Comparison of ENCODE assay signal across 16 cellular contexts in genomic region chr9:87640385-87640795, GRCh38.
DNase-seq lines count a peak whose midpoint lies in the region; FAIRE-seq and TF ChIP-seq lines count a peak whose summit lies in the region.
"Had no signal": no experiment of that assay in that cellular context is flagged by ENCODE, and none has a peak within 500 bp of the region (broad histone marks: within the 10 kb centered on the region; RNA-seq: fewer than 3 reads in every experiment).

No MANE protein-coding gene starts in this region.

- H3K27ac ChIP-seq in stomach smooth muscle (ENCODE audit: low read length), result peak overlapping the region; percentile 69
- no peak overlapping the region for H3K27ac ChIP-seq in esophagus squamous epithelium
- H3K27ac ChIP-seq: 22Rv1, gastrocnemius medialis, HL-60 had no signal

- H3K9me3 ChIP-seq in stomach smooth muscle (ENCODE audit: control insufficient read depth in 2 of 2, low read length in 2 of 2), result no peaks in the 10 kb centered on the region
- no peaks in the 10 kb centered on the region for H3K9me3 ChIP-seq in esophagus squamous epithelium
- H3K9me3 ChIP-seq: gastrocnemius medialis had no signal

- 10 to 55% methylated on average over 5 of the region's 5 CpGs for WGBS in esophagus squamous epithelium, 2 donors

- H3K4me1 ChIP-seq in stomach smooth muscle (ENCODE audit: control insufficient read depth, insufficient read depth, low read length) (peaks cover 42% of the 10 kb centered on the region), esophagus squamous epithelium (peaks cover 0 to 15% (median 6%) of the 10 kb centered on the region in 3 donors)
- H3K4me1 ChIP-seq: gastrocnemius medialis had no signal

- peak; percentile 25 for DNase-seq in DMS 273 (lab: John Stamatoyannopoulos, UW; ENCODE audit: unreplicated experiment)
- no peak for DNase-seq in DMS 273 treated with DMSO at 0.1 percent for 48 hours (lab: John Stamatoyannopoulos, UW)
- DNase-seq in cardiac fibroblast (ENCODE audit: low read depth in 2 of 2), result peak; percentile 61 to 94
- DNase-seq in kidney tubule cell (ENCODE audit: low spot score), result peak; percentile 52
- DNase-seq in esophagus squamous epithelium (lab: John Stamatoyannopoulos, UW), result no peak
- DNase-seq in HTR-8/SVneo (ENCODE audit: insufficient read length, low spot score), result no peak
- DNase-seq in NCI-H1436 treated with DMSO at 0.1 percent for 48 hours (lab: John Stamatoyannopoulos, UW), result no peak
- DNase-seq: activated CD4-positive, alpha-beta memory T cell treated with anti-CD3 and anti-CD28 coated beads for 36 hours; gastrocnemius medialis; GF-D8; HCEC 1CT; NCI-H1694; stimulated activated CD4-positive, alpha-beta T cell treated with anti-CD3 and anti-CD28 coated beads, Interleukin-2, amount 100 ng/mL, for 24 hours had no signal

- no peak for FAIRE-seq in HTR-8/SVneo (lab: Jason Lieb, UNC)

- TF ChIP-seq POLR2A in esophagus squamous epithelium (IDR thresholded peaks at IDR 0.05), result no peak

- H3K27me3 ChIP-seq in stomach smooth muscle (ENCODE audit: control insufficient read depth in 1 of 2, insufficient read depth in 2 of 2, low read length in 2 of 2) (no peaks in the 10 kb centered on the region), esophagus squamous epithelium (no peaks in the 10 kb centered on the region)
- H3K27me3 ChIP-seq: gastrocnemius medialis had no signal

- H3K9ac ChIP-seq in stomach smooth muscle (ENCODE audit: low read length in 2 of 2), result no peak overlapping the region

- no peak for TF ChIP-seq CTCF in cardiac fibroblast (IDR thresholded peaks at IDR 0.05; ENCODE audit: low read depth, low read length)
- TF ChIP-seq CTCF in esophagus squamous epithelium (IDR thresholded peaks at IDR 0.05), result no peak

- no peak overlapping the region for H3K4me3 ChIP-seq in cardiac fibroblast (replicated peaks in 1 of 2; ENCODE audit: low read depth in 2 of 2, low read length in 2 of 2)
- H3K4me3 ChIP-seq in stomach smooth muscle (ENCODE audit: low read length in 2 of 2), result peak overlapping the region in 1 of 2 donors; percentile 2
- no peak overlapping the region for H3K4me3 ChIP-seq in esophagus squamous epithelium
- H3K4me3 ChIP-seq: gastrocnemius medialis had no signal

- H3K36me3 ChIP-seq in stomach smooth muscle (ENCODE audit: control insufficient read depth in 2 of 2, insufficient read depth in 2 of 2, low read length in 2 of 2) (peaks cover 7 to 8% of the 10 kb centered on the region in 2 donors), esophagus squamous epithelium (no peaks in the 10 kb centered on the region)
- H3K36me3 ChIP-seq: gastrocnemius medialis had no signal

- intact Hi-C loops in esophagus squamous epithelium (cut with DNase I), result no loop called here

Comparison
In these comparisons a context has a peak if more than half of its experiments do, and no peak if none do; other contexts are left out.
1. DNase-seq: peak in DMS 273 (single experiment), cardiac fibroblast (2 of 2) and kidney tubule cell (single experiment); none in DMS 273 treated with DMSO at 0.1 percent for 48 hours (single experiment), esophagus squamous epithelium (single experiment), HTR-8/SVneo (single experiment) and NCI-H1436 treated with DMSO at 0.1 percent for 48 hours (single experiment).